Comparison of ENCODE assay signal across 1 cellular context in the genomic region with DNA sequence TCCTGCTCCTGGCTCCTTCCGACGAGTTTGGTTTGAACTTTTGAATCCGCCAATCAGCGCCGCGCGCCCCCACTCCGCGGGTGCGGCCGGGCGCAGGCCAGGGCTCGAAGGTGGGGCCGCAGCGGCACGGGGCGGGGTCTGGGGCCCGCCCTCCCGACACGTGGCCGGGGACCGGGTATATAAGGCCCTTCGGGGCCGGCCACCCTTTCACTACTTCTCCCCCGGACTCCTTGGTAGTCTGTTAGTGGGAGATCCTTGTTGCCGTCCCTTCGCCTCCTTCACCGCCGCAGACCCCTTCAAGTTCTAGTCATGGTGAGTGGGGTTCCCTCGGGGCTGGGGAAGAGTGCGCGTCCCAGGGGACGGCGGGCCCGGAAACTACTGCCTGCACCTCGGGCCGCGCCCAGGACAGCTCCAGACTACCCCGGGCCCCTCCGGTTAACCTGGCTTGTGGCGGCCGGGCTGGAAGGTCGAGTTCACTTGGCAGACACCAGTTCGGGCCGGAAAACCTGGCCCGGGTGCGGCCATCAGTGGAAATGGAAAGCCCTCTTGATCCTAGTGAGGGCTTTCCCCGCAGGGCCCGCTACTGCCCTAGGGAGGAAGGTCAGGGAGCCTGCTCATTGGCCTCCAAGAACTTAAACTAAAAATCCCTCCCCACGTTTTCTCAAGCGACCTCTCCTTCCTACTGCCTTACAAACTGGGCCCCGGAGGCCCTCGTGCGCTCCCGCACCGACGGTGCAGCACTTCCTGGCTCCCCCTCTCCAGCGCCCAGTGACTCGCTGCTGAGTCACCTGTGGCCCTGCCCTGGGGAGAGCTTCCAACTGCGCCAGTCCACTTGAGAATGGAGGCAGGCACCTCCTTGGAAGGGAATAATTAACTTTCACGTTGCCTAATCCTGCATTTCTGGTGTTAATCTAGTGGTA.
TF ChIP-seq lines count a peak whose summit lies in the region.

A gene (plus strand): TSS at position 210 of the 920 bp plus-strand sequence. CDS start 100 bp downstream, at position 310.

TF ChIP-seq in GM12878, 131 proteins besides CTCF, POLR2A, EP300 and RAD21 (continued from another document):
- TF ChIP-seq, protein P1, sequence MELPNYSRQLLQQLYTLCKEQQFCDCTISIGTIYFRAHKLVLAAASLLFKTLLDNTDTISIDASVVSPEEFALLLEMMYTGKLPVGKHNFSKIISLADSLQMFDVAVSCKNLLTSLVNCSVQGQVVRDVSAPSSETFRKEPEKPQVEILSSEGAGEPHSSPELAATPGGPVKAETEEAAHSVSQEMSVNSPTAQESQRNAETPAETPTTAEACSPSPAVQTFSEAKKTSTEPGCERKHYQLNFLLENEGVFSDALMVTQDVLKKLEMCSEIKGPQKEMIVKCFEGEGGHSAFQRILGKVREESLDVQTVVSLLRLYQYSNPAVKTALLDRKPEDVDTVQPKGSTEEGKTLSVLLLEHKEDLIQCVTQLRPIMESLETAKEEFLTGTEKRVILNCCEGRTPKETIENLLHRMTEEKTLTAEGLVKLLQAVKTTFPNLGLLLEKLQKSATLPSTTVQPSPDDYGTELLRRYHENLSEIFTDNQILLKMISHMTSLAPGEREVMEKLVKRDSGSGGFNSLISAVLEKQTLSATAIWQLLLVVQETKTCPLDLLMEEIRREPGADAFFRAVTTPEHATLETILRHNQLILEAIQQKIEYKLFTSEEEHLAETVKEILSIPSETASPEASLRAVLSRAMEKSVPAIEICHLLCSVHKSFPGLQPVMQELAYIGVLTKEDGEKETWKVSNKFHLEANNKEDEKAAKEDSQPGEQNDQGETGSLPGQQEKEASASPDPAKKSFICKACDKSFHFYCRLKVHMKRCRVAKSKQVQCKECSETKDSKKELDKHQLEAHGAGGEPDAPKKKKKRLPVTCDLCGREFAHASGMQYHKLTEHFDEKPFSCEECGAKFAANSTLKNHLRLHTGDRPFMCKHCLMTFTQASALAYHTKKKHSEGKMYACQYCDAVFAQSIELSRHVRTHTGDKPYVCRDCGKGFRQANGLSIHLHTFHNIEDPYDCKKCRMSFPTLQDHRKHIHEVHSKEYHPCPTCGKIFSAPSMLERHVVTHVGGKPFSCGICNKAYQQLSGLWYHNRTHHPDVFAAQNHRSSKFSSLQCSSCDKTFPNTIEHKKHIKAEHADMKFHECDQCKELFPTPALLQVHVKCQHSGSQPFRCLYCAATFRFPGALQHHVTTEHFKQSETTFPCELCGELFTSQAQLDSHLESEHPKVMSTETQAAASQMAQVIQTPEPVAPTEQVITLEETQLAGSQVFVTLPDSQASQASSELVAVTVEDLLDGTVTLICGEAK (IDR thresholded peaks at IDR 0.05; ENCODE audit: borderline replicate concordance) = peak; percentile 70; the same call in 1 of the 2 replicates
- TF ChIP-seq HCFC1 (IDR thresholded peaks at IDR 0.05; ENCODE audit: low read length) = peak; percentile 45
- 0 out of 2 replicates have a peak, but pooled peaks have one; percentile 32 for TF ChIP-seq TCF7 (IDR thresholded peaks at IDR 0.05; ENCODE audit: borderline replicate concordance)
- peak; percentile 98 for TF ChIP-seq SMAD5 (IDR thresholded peaks at IDR 0.05; ENCODE audit: low read depth)
- TF ChIP-seq, protein P2, sequence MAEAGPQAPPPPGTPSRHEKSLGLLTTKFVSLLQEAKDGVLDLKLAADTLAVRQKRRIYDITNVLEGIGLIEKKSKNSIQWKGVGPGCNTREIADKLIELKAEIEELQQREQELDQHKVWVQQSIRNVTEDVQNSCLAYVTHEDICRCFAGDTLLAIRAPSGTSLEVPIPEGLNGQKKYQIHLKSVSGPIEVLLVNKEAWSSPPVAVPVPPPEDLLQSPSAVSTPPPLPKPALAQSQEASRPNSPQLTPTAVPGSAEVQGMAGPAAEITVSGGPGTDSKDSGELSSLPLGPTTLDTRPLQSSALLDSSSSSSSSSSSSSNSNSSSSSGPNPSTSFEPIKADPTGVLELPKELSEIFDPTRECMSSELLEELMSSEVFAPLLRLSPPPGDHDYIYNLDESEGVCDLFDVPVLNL (IDR thresholded peaks at IDR 0.05; ENCODE audit: low read depth, low read length) = peak; percentile 17
